In the genomic region with DNA sequence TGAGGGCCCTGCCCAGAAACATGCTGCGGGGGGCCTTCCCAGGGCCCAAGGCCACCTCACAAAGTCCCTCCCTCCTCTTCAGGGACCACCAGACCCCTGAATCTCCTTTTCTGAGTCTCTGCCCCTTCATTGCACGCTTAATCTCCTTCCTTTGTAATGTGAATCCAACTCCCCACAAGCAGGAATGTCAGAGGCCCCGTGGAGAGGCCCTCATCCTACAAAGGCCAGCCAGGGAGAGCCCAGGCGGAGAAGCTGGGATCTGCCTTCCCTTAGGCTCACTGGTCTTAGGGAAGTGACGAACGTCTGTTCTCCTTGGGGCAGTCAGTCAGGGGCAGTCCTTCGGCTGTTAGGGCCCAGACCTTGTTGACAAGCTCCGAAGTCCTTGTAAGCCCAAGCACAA, we compare ENCODE assay signal across 12 cellular contexts. TPM values are rescaled to one million over a fixed set of nuclear protein-coding genes. Genes with fewer than 3 reads are reported as not detected.
DNase-seq lines count a peak whose midpoint lies in the region; ATAC-seq and TF ChIP-seq lines count a peak whose summit lies in the region.
"Had no signal": no experiment of that assay in that cellular context is flagged by ENCODE, and none has a peak within 500 bp of the region (broad histone marks: within the 10 kb centered on the region; RNA-seq: fewer than 3 reads in every experiment).

No MANE protein-coding gene starts in this region.

- H2BK120ac ChIP-seq in IMR-90 (ENCODE audit: low read depth, low read length), result peak overlapping the region; percentile 67; the same call in 1 of the 2 replicates

- H3K4me1 Mint-ChIP-seq in activated T-helper 2 cell treated with anti-CD3 and anti-CD28 coated beads, Interferon-gamma antibody, Interleukin-2, Interleukin-4, amounts not matched to agents 10 μg/mL and 5 μg/mL and 100 μg/mL, durations not matched to agents 14 hours and 24 hours and 36 hours (ENCODE audit: low read depth), result peaks cover 67% of the 10 kb centered on the region

- H2BK20ac ChIP-seq in IMR-90 (ENCODE audit: low read depth, low read length), result peak overlapping the region; percentile 51

- CTCF ChIA-PET in IMR-90 (lab: Yijun Ruan, JAX), result no interaction called here

- H3K18ac ChIP-seq in IMR-90 (ENCODE audit: low read depth, low read length), result peak overlapping the region; percentile 39; the same call in 1 of the 2 replicates

- H2AFZ ChIP-seq in IMR-90 (replicated peaks; ENCODE audit: low read length, poor library complexity), result peak overlapping the region; percentile 49

- H3K9me3 Mint-ChIP-seq in activated T-helper 2 cell treated with anti-CD3 and anti-CD28 coated beads, Interferon-gamma antibody, Interleukin-2, Interleukin-4, amounts not matched to agents 10 μg/mL and 5 μg/mL and 100 μg/mL, durations not matched to agents 14 hours and 24 hours and 36 hours, result no peaks in the 10 kb centered on the region

- H3K9ac ChIP-seq in IMR-90 (ENCODE audit: low read depth, low read length), result no peak overlapping the region

- no peak for TF ChIP-seq RAD21 in IMR-90 (IDR thresholded peaks at IDR 0.05; ENCODE audit: low read length)

- H3K9me3 ChIP-seq in IMR-90 (ENCODE audit: control insufficient read depth, insufficient read depth, low read length) (no peaks in the 10 kb centered on the region), right cardiac atrium (ENCODE audit: control insufficient read depth, low read length) (no peaks in the 10 kb centered on the region), gastrocnemius medialis (no peaks in the 10 kb centered on the region)

- H2AK9ac ChIP-seq in IMR-90 (replicated peaks; ENCODE audit: low read depth, low read length, poor library complexity), result peak overlapping the region; percentile 67

- TF ChIP-seq POLR2A in IMR-90 (IDR thresholded peaks at IDR 0.05; ENCODE audit: low read depth, low read length) (no peak), gastrocnemius medialis (IDR thresholded peaks at IDR 0.05) (no peak)

- BruUV-seq in IMR-90 (replicated peaks; lab: Mats Ljungman, UMichigan), result no TSS peak

- H4K8ac ChIP-seq in IMR-90 (ENCODE audit: low read depth in 2 of 2, low read length in 2 of 2), result peak overlapping the region; percentile 51 to 58; a peak in 2 of 4 replicates

- H3K14ac ChIP-seq in IMR-90 (replicated peaks; ENCODE audit: low read depth, low read length), result peak overlapping the region; percentile 55

- TF ChIP-seq CTCF in IMR-90 (conservative IDR thresholded peaks at IDR 0.05; ENCODE audit: low read depth, low read length), result no peak
- no peak for TF ChIP-seq CTCF in gastrocnemius medialis (IDR thresholded peaks at IDR 0.05 in 4 of 5, conservative IDR thresholded peaks at IDR 0.05 in 1 of 5)

- H3K27me3 Mint-ChIP-seq in activated T-helper 2 cell treated with anti-CD3 and anti-CD28 coated beads, Interferon-gamma antibody, Interleukin-2, Interleukin-4, amounts not matched to agents 10 μg/mL and 5 μg/mL and 100 μg/mL, durations not matched to agents 14 hours and 24 hours and 36 hours (ENCODE audit: low read depth), result no peaks in the 10 kb centered on the region

- no peaks in the 10 kb centered on the region; the same call in 1 of the 2 replicates for H4K20me1 ChIP-seq in IMR-90 (ENCODE audit: insufficient read depth, low read length)

- H2BK15ac ChIP-seq in IMR-90 (ENCODE audit: low read depth, low read length), result no peak overlapping the region

- POLR2A ChIA-PET in IMR-90 (lab: Charles Lee; ENCODE audit: unreplicated experiment), result no interaction called here

- intact Hi-C loops in IMR-90 (cut with micrococcal nuclease) (no loop called here), right cardiac atrium (cut with DNase I) (no loop called here), gastrocnemius medialis (cut with DNase I; ENCODE audit: low total_unique reads) (no loop called here)
- intact Hi-C loops in activated T-helper 2 cell treated with anti-CD3 and anti-CD28 coated beads, Interferon-gamma antibody, Interleukin-2, Interleukin-4, amounts not matched to agents 10 μg/mL and 5 μg/mL and 100 μg/mL, durations not matched to agents 14 hours and 24 hours and 36 hours (cut with micrococcal nuclease), result loop anchor here (5.0 kb wide), 1 partner anchor 39 kb away; no protein-coding TSS in a partner anchor

- H4K91ac ChIP-seq in IMR-90 (ENCODE audit: insufficient read depth, low read depth, low read length), result 0 out of 2 replicates have a peak overlapping the region, but pooled peaks have one; percentile 46

- peaks cover 24% of the 10 kb centered on the region for H3K9me1 ChIP-seq in IMR-90 (ENCODE audit: insufficient read depth, low read length)

- DNase-seq in IMR-90 (no peak), right cardiac atrium (no peak), gastrocnemius medialis (no peak), NCI-H774 (lab: John Stamatoyannopoulos, UW) (no peak), OCI-M2 (lab: John Stamatoyannopoulos, UW; ENCODE audit: unreplicated experiment) (no peak)
- no peak for DNase-seq in activated T-helper 2 cell treated with anti-CD3 and anti-CD28 coated beads, Interferon-gamma antibody, Interleukin-2, Interleukin-4, amounts not matched to agents 10 μg/mL and 5 μg/mL and 100 μg/mL, durations not matched to agents 14 hours and 24 hours and 36 hours (ENCODE audit: low spot score)
- DNase-seq: activated effector memory CD4-positive, alpha-beta T cell treated with anti-CD3 and anti-CD28 coated beads, Interleukin-2, amount 50 U/mL, for 16 hours; DMS153; MV-4-11; stimulated activated naive CD4-positive, alpha-beta T cell had no signal

- ATAC-seq in IMR-90 (ENCODE audit: low read depth), result no peak
- ATAC-seq in right cardiac atrium, result peak; percentile 3 to 60
- ATAC-seq in gastrocnemius medialis, result no peak
- no peak for ATAC-seq in HG02588 (IDR thresholded peaks at IDR 0.05; ENCODE audit: unreplicated experiment)

- H3K56ac ChIP-seq in IMR-90 (ENCODE audit: extremely low read depth, insufficient read depth, low read length), result no peak overlapping the region

- 0 out of 2 replicates have a peak overlapping the region, but pooled peaks have one; percentile 12 for H3K4me2 ChIP-seq in IMR-90 (ENCODE audit: low read depth, low read length)

- H3K23ac ChIP-seq in IMR-90 (ENCODE audit: low read depth, low read length), result no peak overlapping the region

- dilution Hi-C loops in IMR-90 (cut with HindIII; ENCODE audit: low sequenced_read_pairs, unreplicated experiment), result no loop called here

- H3K4me3 ChIP-seq in IMR-90 (ENCODE audit: insufficient read depth, low read depth, low read length), result no peak overlapping the region
- no peak overlapping the region for H3K4me3 ChIP-seq in right cardiac atrium (ENCODE audit: low read length)
- no peak overlapping the region for H3K4me3 ChIP-seq in gastrocnemius medialis

- H3K4me3 Mint-ChIP-seq in activated T-helper 2 cell treated with anti-CD3 and anti-CD28 coated beads, Interferon-gamma antibody, Interleukin-2, Interleukin-4, amounts not matched to agents 10 μg/mL and 5 μg/mL and 100 μg/mL, durations not matched to agents 14 hours and 24 hours and 36 hours (ENCODE audit: low read depth), result no peak overlapping the region

- in situ Hi-C loops in IMR-90 (cut with MboI; ENCODE audit: low sequenced_read_pairs), result no loop called here
- in situ Hi-C loops in gastrocnemius medialis (cut with MboI; ENCODE audit: low sequenced_read_pairs in 4 of 4), result no loop called here

- no peak overlapping the region for H3K27ac ChIP-seq in IMR-90 (ENCODE audit: insufficient read depth, low read length)
- H3K27ac ChIP-seq in right cardiac atrium (ENCODE audit: low read length), result peak overlapping the region; percentile 43
- H3K27ac ChIP-seq in gastrocnemius medialis, result peak overlapping the region in 3 of 4 donors; percentile 29 to 51 (median 34)

- no peaks in the 10 kb centered on the region for H3K27me3 ChIP-seq in IMR-90 (ENCODE audit: control insufficient read depth, insufficient read depth, low read length)
- H3K27me3 ChIP-seq in right cardiac atrium (ENCODE audit: control insufficient read depth, insufficient read depth), result no peaks in the 10 kb centered on the region
- no peaks in the 10 kb centered on the region for H3K27me3 ChIP-seq in gastrocnemius medialis

- H3K36me3 ChIP-seq in IMR-90 (ENCODE audit: control insufficient read depth, insufficient read depth, low read length) (peaks cover 14% of the 10 kb centered on the region), gastrocnemius medialis (no peaks in the 10 kb centered on the region)

- H3K4me1 ChIP-seq in IMR-90 (ENCODE audit: control insufficient read depth, insufficient read depth, low read length), result peaks cover 27% of the 10 kb centered on the region
- peaks cover 13% of the 10 kb centered on the region for H3K4me1 ChIP-seq in right cardiac atrium (ENCODE audit: control insufficient read depth, insufficient read depth, low read length)
- H3K4me1 ChIP-seq in gastrocnemius medialis, result peaks cover 12 to 24% of the 10 kb centered on the region in 2 donors

- peak overlapping the region; percentile 80 for H3K4ac ChIP-seq in IMR-90 (ENCODE audit: low read depth, low read length)

- peaks cover 42% of the 10 kb centered on the region for H3K36me3 Mint-ChIP-seq in activated T-helper 2 cell treated with anti-CD3 and anti-CD28 coated beads, Interferon-gamma antibody, Interleukin-2, Interleukin-4, amounts not matched to agents 10 μg/mL and 5 μg/mL and 100 μg/mL, durations not matched to agents 14 hours and 24 hours and 36 hours (ENCODE audit: low read depth)

- peak overlapping the region; percentile 75; the same call in 1 of the 2 replicates for H2AK5ac ChIP-seq in IMR-90 (ENCODE audit: low read depth, low read length)

- H3K79me1 ChIP-seq in IMR-90 (ENCODE audit: low read depth in 1 of 2, low read length in 2 of 2), result peaks cover 3 to 22% of the 10 kb centered on the region in 2 experiments; a peak in 2 of 4 replicates

- H3K27ac Mint-ChIP-seq in activated T-helper 2 cell treated with anti-CD3 and anti-CD28 coated beads, Interferon-gamma antibody, Interleukin-2, Interleukin-4, amounts not matched to agents 10 μg/mL and 5 μg/mL and 100 μg/mL, durations not matched to agents 14 hours and 24 hours and 36 hours, result peak overlapping the region; percentile 55

- 90% methylated on average over 2 of the region's 8 CpGs; no CpG with 5 or more reads in 1 of the 2 experiments for WGBS in IMR-90 (ENCODE audit: extremely low coverage in 2 of 2, insufficient read length in 1 of 2), 2 experiments
- WGBS in right cardiac atrium, result 56% methylated on average over 8 of the region's 8 CpGs

- H2BK5ac ChIP-seq in IMR-90 (ENCODE audit: low read depth, low read length, poor library complexity, severe bottlenecking), result no peak overlapping the region

- H4K5ac ChIP-seq in IMR-90 (ENCODE audit: low read depth, low read length), result peak overlapping the region; percentile 78

RNA-seq across cellular contexts. Expression of gene SMIM33, which starts 2.3 kb away (rescaled TPM):
- not detected in 2 replicates for total RNA-seq in IMR-90 (2012; rRNA removed)
- polyA plus RNA-seq in IMR-90 (2012; rRNA removed), result not detected in 2 replicates
- not detected in 2 replicates for polyA plus RNA-seq in IMR-90 (2012; cell fraction: cytosol; rRNA removed)
- polyA plus RNA-seq in IMR-90 (2012; cell fraction: nucleus; rRNA removed; ENCODE audit: low replicate concordance), result not detected in 2 replicates
- total RNA-seq in activated T-helper 2 cell treated with anti-CD3 and anti-CD28 coated beads, Interferon-gamma antibody, Interleukin-2, Interleukin-4, amounts not matched to agents 10 μg/mL and 5 μg/mL and 100 μg/mL, durations not matched to agents 14 hours and 24 hours and 36 hours, result 0.23 and 0.25 TPM in 2 replicates
- total RNA-seq in right cardiac atrium, result not detected
- polyA plus RNA-seq in right cardiac atrium, result not detected
- not detected for total RNA-seq in gastrocnemius medialis
- total RNA-seq: fibroblast of lung had no signal
- polyA plus RNA-seq: fibroblast of lung had no signal

RNA-seq across cellular contexts. Expression of gene STING1, which starts 9.5 kb away (rescaled TPM):
- total RNA-seq in IMR-90 (2012; rRNA removed) (18.6 and 20.6 TPM in 2 replicates), right cardiac atrium (100 to 1,000 TPM in 1 of 4 donors, 10 to 100 TPM in 3; 79.7 to 125 (median 93.8) TPM), gastrocnemius medialis (10 to 100 TPM; 10.1 to 12.5 (median 10.9) TPM)
- polyA plus RNA-seq in IMR-90 (2012; rRNA removed) (61.5 and 63.5 TPM in 2 replicates), right cardiac atrium (47.9 TPM)
- polyA plus RNA-seq in IMR-90 (2012; cell fraction: cytosol; rRNA removed), result 25.4 and 62.7 TPM in 2 replicates
- 170 and 329 TPM in 2 replicates for polyA plus RNA-seq in IMR-90 (2012; cell fraction: nucleus; rRNA removed; ENCODE audit: low replicate concordance)
- 167 and 169 TPM in 2 replicates for total RNA-seq in activated T-helper 2 cell treated with anti-CD3 and anti-CD28 coated beads, Interferon-gamma antibody, Interleukin-2, Interleukin-4, amounts not matched to agents 10 μg/mL and 5 μg/mL and 100 μg/mL, durations not matched to agents 14 hours and 24 hours and 36 hours

RNA-seq across cellular contexts. Expression of gene ECSCR, which starts 10.6 kb away (rescaled TPM):
- total RNA-seq in IMR-90 (2012; rRNA removed) (3.1 and 3.9 TPM in 2 replicates), right cardiac atrium (10 to 100 TPM; 19.9 to 38.3 (median 21.2) TPM), gastrocnemius medialis (1 to 10 TPM; 5.4 to 8.9 (median 6.9) TPM)
- polyA plus RNA-seq in IMR-90 (2012; rRNA removed) (3.6 and 3.8 TPM in 2 replicates), right cardiac atrium (25.3 TPM)
- 4.6 and 4.8 TPM in 2 replicates for polyA plus RNA-seq in IMR-90 (2012; cell fraction: cytosol; rRNA removed)
- polyA plus RNA-seq in IMR-90 (2012; cell fraction: nucleus; rRNA removed; ENCODE audit: low replicate concordance), result 1.7 and 1.9 TPM in 2 replicates
- total RNA-seq in activated T-helper 2 cell treated with anti-CD3 and anti-CD28 coated beads, Interferon-gamma antibody, Interleukin-2, Interleukin-4, amounts not matched to agents 10 μg/mL and 5 μg/mL and 100 μg/mL, durations not matched to agents 14 hours and 24 hours and 36 hours, result 1.0 and 1.7 TPM in 2 replicates
- total RNA-seq: fibroblast of lung had no signal

RNA-seq across cellular contexts. Expression of gene DNAJC18, which starts 33.8 kb away (rescaled TPM):
- 9.2 and 11.1 TPM in 2 replicates for total RNA-seq in IMR-90 (2012; rRNA removed)
- polyA plus RNA-seq in IMR-90 (2012; rRNA removed), result 6.3 and 8.5 TPM in 2 replicates
- 2.2 and 2.4 TPM in 2 replicates for polyA plus RNA-seq in IMR-90 (2012; cell fraction: cytosol; rRNA removed)
- polyA plus RNA-seq in IMR-90 (2012; cell fraction: nucleus; rRNA removed; ENCODE audit: low replicate concordance), result 0.99 and 6.1 TPM in 2 replicates
- 29.8 and 35.8 TPM in 2 replicates for total RNA-seq in activated T-helper 2 cell treated with anti-CD3 and anti-CD28 coated beads, Interferon-gamma antibody, Interleukin-2, Interleukin-4, amounts not matched to agents 10 μg/mL and 5 μg/mL and 100 μg/mL, durations not matched to agents 14 hours and 24 hours and 36 hours
- 10 to 100 TPM; 14.0 to 24.9 (median 15.2) TPM for total RNA-seq in right cardiac atrium
- polyA plus RNA-seq in right cardiac atrium, result 5.6 TPM
- 10 to 100 TPM in 3 of 4 donors, 1 to 10 TPM in 1; 5.1 to 21.7 (median 13.3) TPM for total RNA-seq in gastrocnemius medialis

Comparison
In these comparisons a context has a peak if more than half of its experiments do, and no peak if none do; other contexts are left out.
1. ATAC-seq: peak in right cardiac atrium (2 of 2); none in IMR-90 (single experiment), gastrocnemius medialis (0 of 2) and HG02588 (single experiment).